In the genomic region with DNA sequence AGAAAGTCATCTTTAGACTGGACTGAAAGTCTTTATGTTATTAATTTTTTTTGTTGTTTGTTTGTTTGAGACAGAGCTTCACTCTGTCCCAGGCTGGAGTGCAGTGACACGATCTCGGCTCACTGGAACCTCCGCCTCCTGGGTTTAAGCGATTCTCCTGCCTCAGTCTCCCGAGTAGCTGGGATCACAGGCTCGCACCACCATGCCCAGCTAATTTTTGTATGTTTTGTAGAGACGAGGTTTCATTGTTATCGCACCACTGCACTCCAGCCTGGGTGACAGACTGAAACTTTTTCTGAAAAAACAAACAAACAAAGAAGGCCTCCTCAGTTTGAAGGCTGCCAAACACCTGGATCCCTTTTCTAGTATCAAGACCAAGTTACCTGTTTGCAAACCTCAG, we compare ENCODE assay signal across 5 cellular contexts.
"Had no signal": no experiment of that assay in that cellular context is flagged by ENCODE, and none has a peak within 500 bp of the region (broad histone marks: within the 10 kb centered on the region; RNA-seq: fewer than 3 reads in every experiment).

No MANE protein-coding gene starts in this region.

- DNase-seq: H9, HCEC 1CT, IMR-90, KBM-7 had no signal

- H3K4me3 ChIP-seq: GM23338 had no signal
